Comparison of ENCODE assay signal across 1 cellular context in the genomic region with DNA sequence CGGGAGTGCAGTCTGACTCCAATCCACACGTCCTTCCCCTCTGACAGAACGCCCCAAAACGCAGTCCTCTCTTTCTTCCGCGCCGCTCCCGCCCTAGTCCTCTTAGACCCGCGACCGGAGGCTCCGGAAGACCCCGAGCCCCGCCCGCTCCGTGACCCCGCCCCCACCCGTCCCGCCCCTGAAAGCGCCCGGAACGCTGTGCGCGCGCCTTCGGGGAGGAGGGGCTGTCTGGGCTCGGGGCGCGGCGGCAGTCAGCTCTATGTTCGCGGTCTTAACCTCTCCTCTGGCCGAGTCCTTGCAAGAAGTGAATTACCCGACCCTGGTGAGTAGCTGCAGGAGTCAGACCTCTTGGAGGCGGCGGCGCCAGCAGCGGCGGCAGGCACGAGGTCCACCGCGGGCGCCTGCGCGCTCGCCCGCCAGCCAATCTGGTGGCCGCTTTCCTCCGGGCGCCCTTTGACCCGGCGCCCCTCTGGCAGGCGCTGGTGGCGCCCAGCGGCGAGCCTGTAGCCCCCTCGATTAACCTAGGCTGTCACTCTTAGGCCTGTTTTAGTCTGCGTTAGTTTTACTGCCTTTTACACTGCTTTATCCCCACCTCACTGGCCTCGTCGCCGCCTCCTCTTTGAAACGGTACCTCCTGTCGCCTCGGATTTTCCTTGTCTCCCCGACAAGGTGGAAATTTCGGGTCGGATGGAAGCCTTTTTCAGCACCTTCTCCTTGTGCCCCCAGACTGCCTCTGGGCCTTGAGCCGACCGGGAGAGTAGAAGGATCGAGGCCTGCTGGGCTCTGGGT.
A peak's percentile ranks its signal among the peaks of the same experiment; 100 is the strongest.
TF ChIP-seq lines count a peak whose summit lies in the region.

TSS of gene MANEA (plus strand) at position 219 of the 789 bp plus-strand sequence. CDS start 8,905 bp downstream, outside the sequence.

TF ChIP-seq in HepG2, 621 proteins besides CTCF, POLR2A, EP300 and RAD21 (continued from another document):
- TF ChIP-seq NPAS2 (CRISPR knock-in tag; IDR thresholded peaks at IDR 0.05; ENCODE audit: borderline replicate concordance): no peak
- 0 out of 2 replicates have a peak, but pooled peaks have one; percentile 55 for TF ChIP-seq KLF15 (CRISPR knock-in tag; IDR thresholded peaks at IDR 0.05; ENCODE audit: borderline replicate concordance)
- TF ChIP-seq ZSCAN30 (CRISPR knock-in tag; IDR thresholded peaks at IDR 0.05): no peak
- TF ChIP-seq ZNF362 (CRISPR knock-in tag; IDR thresholded peaks at IDR 0.05; ENCODE audit: borderline replicate concordance): no peak
- 0 out of 2 replicates have a peak, but pooled peaks have one; percentile 61 for TF ChIP-seq SALL2 (CRISPR knock-in tag; IDR thresholded peaks at IDR 0.05)
- no peak for TF ChIP-seq ZNF816 (CRISPR knock-in tag; IDR thresholded peaks at IDR 0.05; ENCODE audit: borderline replicate concordance)
- TF ChIP-seq CHD2 (IDR thresholded peaks at IDR 0.05; ENCODE audit: low read depth, low read length): no peak
- peak; percentile 90 for TF ChIP-seq MAX (IDR thresholded peaks at IDR 0.05)
- no peak for TF ChIP-seq ZNF10 (CRISPR knock-in tag; IDR thresholded peaks at IDR 0.05; ENCODE audit: borderline replicate concordance, low read depth)
- no peak for TF ChIP-seq ZNF75D (CRISPR knock-in tag; IDR thresholded peaks at IDR 0.05; ENCODE audit: borderline replicate concordance)
- peak; percentile 27; the same call in 1 of the 2 replicates for TF ChIP-seq ZSCAN20 (CRISPR knock-in tag; IDR thresholded peaks at IDR 0.05; ENCODE audit: borderline replicate concordance)
- TF ChIP-seq ZNF180 (CRISPR knock-in tag; IDR thresholded peaks at IDR 0.05; ENCODE audit: borderline replicate concordance, low read depth): no peak
- TF ChIP-seq SRSF9 (IDR thresholded peaks at IDR 0.05; ENCODE audit: borderline replicate concordance, insufficient read depth, low read depth, low read length, poor library complexity, severe bottlenecking): no peak
- TF ChIP-seq, protein P1, sequence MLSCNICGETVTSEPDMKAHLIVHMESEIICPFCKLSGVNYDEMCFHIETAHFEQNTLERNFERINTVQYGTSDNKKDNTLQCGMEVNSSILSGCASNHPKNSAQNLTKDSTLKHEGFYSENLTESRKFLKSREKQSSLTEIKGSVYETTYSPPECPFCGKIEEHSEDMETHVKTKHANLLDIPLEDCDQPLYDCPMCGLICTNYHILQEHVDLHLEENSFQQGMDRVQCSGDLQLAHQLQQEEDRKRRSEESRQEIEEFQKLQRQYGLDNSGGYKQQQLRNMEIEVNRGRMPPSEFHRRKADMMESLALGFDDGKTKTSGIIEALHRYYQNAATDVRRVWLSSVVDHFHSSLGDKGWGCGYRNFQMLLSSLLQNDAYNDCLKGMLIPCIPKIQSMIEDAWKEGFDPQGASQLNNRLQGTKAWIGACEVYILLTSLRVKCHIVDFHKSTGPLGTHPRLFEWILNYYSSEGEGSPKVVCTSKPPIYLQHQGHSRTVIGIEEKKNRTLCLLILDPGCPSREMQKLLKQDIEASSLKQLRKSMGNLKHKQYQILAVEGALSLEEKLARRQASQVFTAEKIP (CRISPR knock-in tag; IDR thresholded peaks at IDR 0.05; ENCODE audit: borderline replicate concordance): no peak
- no peak for TF ChIP-seq NFE2L1 (CRISPR knock-in tag; IDR thresholded peaks at IDR 0.05; ENCODE audit: borderline replicate concordance)
- TF ChIP-seq, protein P2, sequence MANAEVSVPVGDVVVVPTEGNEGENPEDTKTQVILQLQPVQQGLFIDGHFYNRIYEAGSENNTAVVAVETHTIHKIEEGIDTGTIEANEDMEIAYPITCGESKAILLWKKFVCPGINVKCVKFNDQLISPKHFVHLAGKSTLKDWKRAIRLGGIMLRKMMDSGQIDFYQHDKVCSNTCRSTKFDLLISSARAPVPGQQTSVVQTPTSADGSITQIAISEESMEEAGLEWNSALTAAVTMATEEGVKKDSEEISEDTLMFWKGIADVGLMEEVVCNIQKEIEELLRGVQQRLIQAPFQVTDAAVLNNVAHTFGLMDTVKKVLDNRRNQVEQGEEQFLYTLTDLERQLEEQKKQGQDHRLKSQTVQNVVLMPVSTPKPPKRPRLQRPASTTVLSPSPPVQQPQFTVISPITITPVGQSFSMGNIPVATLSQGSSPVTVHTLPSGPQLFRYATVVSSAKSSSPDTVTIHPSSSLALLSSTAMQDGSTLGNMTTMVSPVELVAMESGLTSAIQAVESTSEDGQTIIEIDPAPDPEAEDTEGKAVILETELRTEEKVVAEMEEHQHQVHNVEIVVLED (CRISPR knock-in tag; IDR thresholded peaks at IDR 0.05; ENCODE audit: borderline replicate concordance): peak; percentile 69
- TF ChIP-seq SMC3 (IDR thresholded peaks at IDR 0.05; ENCODE audit: low read length): no peak
- TF ChIP-seq GLMP (CRISPR knock-in tag; IDR thresholded peaks at IDR 0.05; ENCODE audit: borderline replicate concordance): no peak
- TF ChIP-seq ZNF772 (CRISPR knock-in tag; IDR thresholded peaks at IDR 0.05): no peak
